15 cellular contexts compared by ENCODE assay signal in the genomic region with DNA sequence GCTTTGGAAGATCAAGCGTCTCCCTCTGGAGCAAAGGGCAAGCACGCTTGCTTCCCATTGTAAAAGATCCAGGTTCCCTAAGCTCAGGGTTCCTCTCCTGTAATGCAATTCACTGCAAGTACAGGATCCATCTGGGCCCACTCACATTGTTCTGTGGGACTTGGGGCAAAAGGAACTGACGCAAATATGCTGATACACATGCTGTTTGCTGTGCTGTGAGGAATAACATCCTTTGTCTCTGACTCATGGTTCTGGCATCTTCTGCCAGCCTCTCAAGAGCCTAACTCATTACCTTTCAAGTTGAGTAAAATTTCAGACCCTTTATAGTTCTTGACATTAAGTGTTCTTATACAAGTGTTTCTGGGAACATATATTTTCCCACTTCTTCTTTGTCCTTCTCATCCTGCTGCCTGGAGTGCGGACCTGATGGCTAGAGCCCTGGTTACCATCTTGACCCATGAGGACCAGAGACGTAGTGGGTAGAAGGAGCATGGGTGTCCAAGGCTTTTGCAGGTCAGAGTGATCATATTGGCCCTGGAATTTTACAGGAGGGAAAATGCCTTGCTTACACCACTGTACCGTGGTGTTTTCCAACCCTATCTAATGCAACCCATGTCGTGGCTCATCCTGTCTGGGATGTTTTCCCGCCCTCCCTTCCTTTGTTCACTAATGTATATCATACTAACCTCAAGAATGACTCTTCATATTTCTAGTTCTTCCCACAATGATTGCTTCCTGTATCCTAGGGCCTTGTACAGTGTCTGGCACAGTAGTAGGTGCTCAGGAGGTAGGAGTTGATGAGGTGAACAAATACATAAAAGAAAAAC.
DNase-seq lines count a peak whose midpoint lies in the region; ATAC-seq and TF ChIP-seq lines count a peak whose summit lies in the region.
"Had no signal": no experiment of that assay in that cellular context is flagged by ENCODE, and none has a peak within 500 bp of the region (broad histone marks: within the 10 kb centered on the region; RNA-seq: fewer than 3 reads in every experiment).

No MANE protein-coding gene starts in this region.

- intact Hi-C loops in activated CD4-positive, alpha-beta memory T cell treated with anti-CD3 and anti-CD28 coated beads for 36 hours (cut with micrococcal nuclease) = no loop called here

- peaks cover 37% of the 10 kb centered on the region for H3K27me3 Mint-ChIP-seq in activated CD4-positive, alpha-beta memory T cell treated with anti-CD3 and anti-CD28 coated beads for 36 hours

- POLR2A ChIA-PET in activated CD4-positive, alpha-beta memory T cell treated with anti-CD3 and anti-CD28 coated beads for 36 hours (lab: Charles Lee) = no interaction called here

- H3K9me3 Mint-ChIP-seq in activated CD4-positive, alpha-beta memory T cell treated with anti-CD3 and anti-CD28 coated beads for 36 hours = no peaks in the 10 kb centered on the region

- H3K36me3 Mint-ChIP-seq in activated CD4-positive, alpha-beta memory T cell treated with anti-CD3 and anti-CD28 coated beads for 36 hours = no peaks in the 10 kb centered on the region

- CTCF ChIA-PET in activated CD4-positive, alpha-beta memory T cell treated with anti-CD3 and anti-CD28 coated beads for 36 hours (lab: Charles Lee) = no interaction called here

- ATAC-seq in omental fat pad (ENCODE audit: low FRiP score) = peak; percentile 44

- no peak overlapping the region for H3K27ac Mint-ChIP-seq in activated CD4-positive, alpha-beta memory T cell treated with anti-CD3 and anti-CD28 coated beads for 36 hours
- H3K27ac Mint-ChIP-seq: T-helper 1 cell treated with Interleukin-12 subunit alpha and Interleukin-12 subunit beta and Interleukin-4 antibody, amounts not matched to agents 30 μg/mL and 1 μg/mL, for 36 hours had no signal

- DNase-seq in DMS79 treated with DMSO at 0.1 percent for 48 hours (lab: John Stamatoyannopoulos, UW) (peak; percentile 33), RKO (ENCODE audit: low spot score) (peak; percentile 52), epithelial cell of proximal tubule (ENCODE audit: low read depth) (peak; percentile 54), omental fat pad (ENCODE audit: low spot score) (no peak), cerebellum (ENCODE audit: low spot score) (no peak), T-helper 9 cell (no peak)
- no peak for DNase-seq in stimulated activated CD4-positive, alpha-beta T cell treated with anti-CD3 and anti-CD28 coated beads, Interleukin-2, amount 100 ng/mL, for 24 hours
- DNase-seq in activated CD4-positive, alpha-beta memory T cell treated with anti-CD3 and anti-CD28 coated beads for 36 hours = no peak
- DNase-seq: central memory CD4-positive, alpha-beta T cell; DMS 273 treated with DMSO at 0.1 percent for 48 hours; MV-4-11; NCI-H748 treated with DMSO at 0.1 percent for 48 hours; ovary had no signal

- no peak for TF ChIP-seq CTCF in epithelial cell of proximal tubule (conservative IDR thresholded peaks at IDR 0.05; ENCODE audit: low read depth, low read length)
- TF ChIP-seq CTCF in omental fat pad (IDR thresholded peaks at IDR 0.05) = no peak

- no peak overlapping the region for H3K4me3 Mint-ChIP-seq in activated CD4-positive, alpha-beta memory T cell treated with anti-CD3 and anti-CD28 coated beads for 36 hours
- H3K4me3 Mint-ChIP-seq: T-helper 1 cell treated with Interleukin-12 subunit alpha and Interleukin-12 subunit beta and Interleukin-4 antibody, amounts not matched to agents 30 μg/mL and 1 μg/mL, for 36 hours had no signal

- H3K4me3 ChIP-seq in epithelial cell of proximal tubule (ENCODE audit: low read depth, low read length) = no peak overlapping the region
- H3K4me3 ChIP-seq: ovary, tibial nerve had no signal

- peaks cover 3% of the 10 kb centered on the region for H3K4me1 Mint-ChIP-seq in activated CD4-positive, alpha-beta memory T cell treated with anti-CD3 and anti-CD28 coated beads for 36 hours (ENCODE audit: low read depth)

Comparison
In these comparisons a context has a peak if more than half of its experiments do, and no peak if none do; other contexts are left out.
1. DNase-seq: peak in DMS79 treated with DMSO at 0.1 percent for 48 hours (single experiment), RKO (single experiment) and epithelial cell of proximal tubule (single experiment); none in omental fat pad (single experiment), cerebellum (single experiment), stimulated activated CD4-positive, alpha-beta T cell treated with anti-CD3 and anti-CD28 coated beads, Interleukin-2, amount 100 ng/mL, for 24 hours (0 of 2), activated CD4-positive, alpha-beta memory T cell treated with anti-CD3 and anti-CD28 coated beads for 36 hours (single experiment) and T-helper 9 cell (single experiment).